In genomic region chr2:73292316-73292905, GRCh38 we compare ENCODE assay signal across 10 cellular contexts. TPM values are rescaled to one million over a fixed set of nuclear protein-coding genes. Genes with fewer than 3 reads are reported as not detected.
DNase-seq lines count a peak whose midpoint lies in the region; ATAC-seq and TF ChIP-seq lines count a peak whose summit lies in the region.
"Had no signal": no experiment of that assay in that cellular context is flagged by ENCODE, and none has a peak within 500 bp of the region (broad histone marks: within the 10 kb centered on the region; RNA-seq: fewer than 3 reads in every experiment).

No MANE protein-coding gene starts in this region.

- no peak overlapping the region for H3K27ac Mint-ChIP-seq in T-helper 2 cell treated with Interferon-gamma antibody and Interleukin-4, amounts not matched to agents 5 μg/mL and 100 μg/mL, for 36 hours

- TF ChIP-seq RAD21 in neural cell (conservative IDR thresholded peaks at IDR 0.05) = no peak

- in situ Hi-C loops in mammary epithelial cell (cut with MboI; ENCODE audit: low sequenced_read_pairs in 2 of 2) = no loop called here

- H3K4me1 ChIP-seq in HUES6 (ENCODE audit: control insufficient read depth, insufficient read depth, low read length) = peaks cover 8% of the 10 kb centered on the region
- peaks cover 20% of the 10 kb centered on the region for H3K4me1 ChIP-seq in mammary epithelial cell (ENCODE audit: insufficient read depth, low read length)
- peaks cover 28% of the 10 kb centered on the region for H3K4me1 ChIP-seq in body of pancreas

- H3K27ac ChIP-seq in HUES6 (ENCODE audit: low read depth, low read length) (no peak overlapping the region), mammary epithelial cell (ENCODE audit: insufficient read depth, low read depth, low read length) (no peak overlapping the region), neural cell (ENCODE audit: low read length) (no peak overlapping the region), body of pancreas (no peak overlapping the region)

- H3K4me3 ChIP-seq in HUES6 (ENCODE audit: low read depth, low read length) (peak overlapping the region; percentile 79), mammary epithelial cell (replicated peaks in 1 of 3; ENCODE audit: insufficient read depth in 1 of 3, low read depth in 2 of 3, low read length in 3 of 3) (no peak overlapping the region), neural cell (ENCODE audit: low read length) (peak overlapping the region; percentile 72), body of pancreas (no peak overlapping the region)

- H3K79me2 ChIP-seq in mammary epithelial cell (ENCODE audit: insufficient read depth, low read length) (no peaks in the 10 kb centered on the region), neural cell (replicated peaks; ENCODE audit: insufficient read depth, low read length) (no peaks in the 10 kb centered on the region)

- H3K4me1 Mint-ChIP-seq in T-helper 2 cell treated with Interferon-gamma antibody and Interleukin-4, amounts not matched to agents 5 μg/mL and 100 μg/mL, for 36 hours (ENCODE audit: low read depth) = peaks cover 4% of the 10 kb centered on the region

- TF ChIP-seq EP300 in neural cell (conservative IDR thresholded peaks at IDR 0.05; ENCODE audit: poor library complexity, severe bottlenecking) = no peak

- H3K9me2 ChIP-seq in neural cell (ENCODE audit: insufficient read depth, low read length) = no peaks in the 10 kb centered on the region

- no peak for TF ChIP-seq CTCF in mammary epithelial cell (conservative IDR thresholded peaks at IDR 0.05 in 1 of 2, IDR thresholded peaks at IDR 0.05 in 1 of 2; ENCODE audit: extremely low read depth in 1 of 2, insufficient read depth in 1 of 2, low read depth in 1 of 2, low read length in 2 of 2)
- no peak for TF ChIP-seq CTCF in neural cell (IDR thresholded peaks at IDR 0.05; ENCODE audit: poor library complexity, severe bottlenecking)
- no peak for TF ChIP-seq CTCF in body of pancreas (IDR thresholded peaks at IDR 0.05)

- BruUV-seq in mammary epithelial cell (replicated peaks; lab: Mats Ljungman, UMichigan) = no TSS peak

- H3K4me3 Mint-ChIP-seq in T-helper 2 cell treated with Interferon-gamma antibody and Interleukin-4, amounts not matched to agents 5 μg/mL and 100 μg/mL, for 36 hours = peak overlapping the region; percentile 44

- DNase-seq in T-helper 2 cell treated with Interferon-gamma antibody and Interleukin-4, amounts not matched to agents 5 μg/mL and 100 μg/mL, for 36 hours (ENCODE audit: low spot score) = no peak
- DNase-seq in T-helper 2 cell = no peak
- no peak for DNase-seq in mammary epithelial cell
- no peak for DNase-seq in body of pancreas
- DNase-seq in NCI-H2171 (lab: John Stamatoyannopoulos, UW) = no peak
- DNase-seq in NCI-H2107 (lab: John Stamatoyannopoulos, UW) = no peak

- H3F3A ChIP-seq in neural cell (ENCODE audit: insufficient read depth, low read length, poor library complexity, severe bottlenecking) = peaks cover 5% of the 10 kb centered on the region

- H3K27me3 Mint-ChIP-seq in T-helper 2 cell treated with Interferon-gamma antibody and Interleukin-4, amounts not matched to agents 5 μg/mL and 100 μg/mL, for 36 hours (ENCODE audit: low read depth) = peaks cover 76% of the 10 kb centered on the region

- no peak for ATAC-seq in body of pancreas

- no peak for TF ChIP-seq POLR2A in body of pancreas (IDR thresholded peaks at IDR 0.05)

- CTCF ChIA-PET in mammary epithelial cell (lab: Charles Lee; ENCODE audit: low non-redundant PET) = interaction anchor here (0.7 kb wide), 1 partner anchor 14 kb away, joined by 3 read pairs; no protein-coding TSS in a partner anchor

- no peaks in the 10 kb centered on the region for H3K36me3 Mint-ChIP-seq in T-helper 2 cell treated with Interferon-gamma antibody and Interleukin-4, amounts not matched to agents 5 μg/mL and 100 μg/mL, for 36 hours (ENCODE audit: low read depth)

- dilution Hi-C loops in mammary epithelial cell (cut with HindIII; ENCODE audit: low sequenced_read_pairs) = loop anchor here (5.0 kb wide), 2 partner anchors 55 to 90 kb away; no protein-coding TSS in a partner anchor

- no peaks in the 10 kb centered on the region for H3K9me3 ChIP-seq in HUES6 (ENCODE audit: control insufficient read depth, insufficient read depth, low read depth, low read length)
- H3K9me3 ChIP-seq in mammary epithelial cell (replicated peaks; ENCODE audit: insufficient read depth, low read length) = no peaks in the 10 kb centered on the region
- H3K9me3 ChIP-seq in neural cell (ENCODE audit: low read length) = no peaks in the 10 kb centered on the region
- H3K9me3 ChIP-seq in body of pancreas = no peaks in the 10 kb centered on the region

- H4K20me1 ChIP-seq in mammary epithelial cell (ENCODE audit: insufficient read depth, low read length) (no peaks in the 10 kb centered on the region), neural cell (ENCODE audit: insufficient read depth) (no peaks in the 10 kb centered on the region)

- H3K36me3 ChIP-seq in HUES6 (ENCODE audit: control insufficient read depth, insufficient read depth, low read length) = no peaks in the 10 kb centered on the region
- H3K36me3 ChIP-seq in mammary epithelial cell (ENCODE audit: insufficient read depth, low read length) = no peaks in the 10 kb centered on the region
- H3K36me3 ChIP-seq in neural cell (ENCODE audit: insufficient read depth, low read length) = no peaks in the 10 kb centered on the region
- H3K36me3 ChIP-seq in body of pancreas (replicated peaks in 1 of 2; ENCODE audit: insufficient read depth in 1 of 2, low read depth in 2 of 2) = no peaks in the 10 kb centered on the region

- H3K27me3 ChIP-seq in HUES6 (ENCODE audit: control insufficient read depth, insufficient read depth, low read length) = peaks cover 100% of the 10 kb centered on the region
- peaks cover 26% of the 10 kb centered on the region for H3K27me3 ChIP-seq in mammary epithelial cell (ENCODE audit: insufficient read depth, low read length)
- H3K27me3 ChIP-seq in neural cell (ENCODE audit: insufficient read depth, low read depth, low read length) = peaks cover 85% of the 10 kb centered on the region
- peaks cover 0 to 31% of the 10 kb centered on the region in 2 donors for H3K27me3 ChIP-seq in body of pancreas

- intact Hi-C loops in mammary epithelial cell (cut with micrococcal nuclease) (no loop called here), body of pancreas (cut with DNase I) (no loop called here)

- H3K9ac ChIP-seq in HUES6 (ENCODE audit: low read length) (no peak overlapping the region), mammary epithelial cell (ENCODE audit: insufficient read depth, low read length) (no peak overlapping the region), neural cell (ENCODE audit: low read length) (peak overlapping the region; percentile 65)

- H3K4me2 ChIP-seq in mammary epithelial cell (ENCODE audit: insufficient read depth, low read depth, low read length) (peak overlapping the region; percentile 96), neural cell (ENCODE audit: low read length) (no peak overlapping the region)

- no peaks in the 10 kb centered on the region for H3K9me3 Mint-ChIP-seq in T-helper 2 cell treated with Interferon-gamma antibody and Interleukin-4, amounts not matched to agents 5 μg/mL and 100 μg/mL, for 36 hours
- H3K9me3 Mint-ChIP-seq: neural crest cell had no signal

- 25% methylated on average over 10 of the region's 38 CpGs for WGBS in mammary epithelial cell (ENCODE audit: low coverage, missing lambda C conversion rate)
- 3 to 4% methylated on average over 19 to 38 of the region's 38 CpGs for WGBS in body of pancreas, 2 donors

- H2AFZ ChIP-seq in mammary epithelial cell (ENCODE audit: low read depth, low read length) = no peak overlapping the region
- no peak overlapping the region for H2AFZ ChIP-seq in neural cell (ENCODE audit: low read depth, low read length)

TF ChIP-seq in neural cell, 6 proteins besides CTCF, POLR2A, EP300 and RAD21 (continues in another document):
- TF ChIP-seq TAF1 (IDR thresholded peaks at IDR 0.05; ENCODE audit: low read depth) (no peak), SMC3 (conservative IDR thresholded peaks at IDR 0.05; ENCODE audit: poor library complexity) (no peak), EZH2 (IDR thresholded peaks at IDR 0.05; ENCODE audit: borderline replicate concordance, insufficient read depth, low read length, poor library complexity, severe bottlenecking) (no peak)

RNA-seq across cellular contexts. Expression of gene EGR4, which starts 0.9 kb away (rescaled TPM):
- under 1 TPM in 1 of 2 donors, not detected in 1; 0.12 TPM for total RNA-seq in mammary epithelial cell
- polyA plus RNA-seq in mammary epithelial cell = 0.02 TPM
- polyA minus RNA-seq in mammary epithelial cell = not detected
- polyA plus RNA-seq in neural cell = 0.90 TPM in 1 of 2 replicates, not detected in the other
- 0.69 and 1.2 TPM in 2 replicates for polyA minus RNA-seq in neural cell
- not detected for total RNA-seq in body of pancreas
- total RNA-seq: NCI-H460, neural crest cell had no signal

RNA-seq across cellular contexts. Expression of gene FBXO41, which starts 8.1 kb away (rescaled TPM):
- total RNA-seq in mammary epithelial cell (1 to 10 TPM; 6.7 to 8.9 TPM), body of pancreas (10 to 100 TPM in 1 of 2 donors, 1 to 10 TPM in 1; 4.3 to 11.2 TPM)
- polyA plus RNA-seq in mammary epithelial cell (4.5 TPM), neural cell (6.0 and 6.7 TPM in 2 replicates)
- polyA minus RNA-seq in mammary epithelial cell (18.5 TPM), neural cell (17.5 and 18.8 TPM in 2 replicates)

RNA-seq across cellular contexts. Expression of gene CCT7, which starts 58.3 kb away (rescaled TPM):
- total RNA-seq in mammary epithelial cell (100 to 1,000 TPM; 204 to 348 TPM), body of pancreas (10 to 100 TPM; 88.7 to 92.3 TPM)
- polyA plus RNA-seq in mammary epithelial cell (357 TPM), neural cell (309 and 310 TPM in 2 replicates)
- polyA minus RNA-seq in mammary epithelial cell (607 TPM), neural cell (196 and 202 TPM in 2 replicates)

RNA-seq across cellular contexts. Expression of gene PRADC1, which starts 59.4 kb away (rescaled TPM):
- total RNA-seq in mammary epithelial cell (10 to 100 TPM; 11.5 to 14.0 TPM), body of pancreas (10 to 100 TPM; 11.7 to 21.4 TPM)
- polyA plus RNA-seq in mammary epithelial cell (15.4 TPM), neural cell (36.5 TPM in 2 replicates)
- polyA minus RNA-seq in mammary epithelial cell (8.5 TPM), neural cell (16.6 and 21.3 TPM in 2 replicates)

Comparison
In these comparisons a context has a peak if more than half of its experiments do, and no peak if none do; other contexts are left out.
1. H3K4me3 ChIP-seq: peak in HUES6 (single experiment) and neural cell (single experiment); none in mammary epithelial cell (0 of 3) and body of pancreas (0 of 2).